Comparison of ENCODE assay signal across 8 cellular contexts in genomic region chr17:77959926-77960521, GRCh38. TPM values are rescaled to one million over a fixed set of nuclear protein-coding genes. Genes with fewer than 3 reads are reported as not detected.
DNase-seq lines count a peak whose midpoint lies in the region; ATAC-seq, FAIRE-seq and TF ChIP-seq lines count a peak whose summit lies in the region.

No MANE protein-coding gene starts in this region.

- no peak for TF ChIP-seq CTCF in astrocyte (IDR thresholded peaks at IDR 0.05; ENCODE audit: insufficient read depth, low read depth, low read length)
- TF ChIP-seq CTCF in keratinocyte (optimal IDR thresholded peaks at IDR 0.05 in 1 of 3, IDR thresholded peaks at IDR 0.05 in 1 of 3, conservative IDR thresholded peaks at IDR 0.05 in 1 of 3; ENCODE audit: extremely low read depth in 1 of 3, insufficient read depth in 2 of 3, low read length in 3 of 3), result no peak
- TF ChIP-seq CTCF in GM10266 (IDR thresholded peaks at IDR 0.05; ENCODE audit: control insufficient read depth, insufficient read depth, low read depth, missing control alignments), result no peak

- peak overlapping the region; percentile 71 for H3K9ac ChIP-seq in astrocyte (ENCODE audit: low read length)
- peak overlapping the region; percentile 19 for H3K9ac ChIP-seq in keratinocyte (ENCODE audit: control insufficient read depth, extremely low read depth, insufficient read depth, low read length)

- peak; percentile 51 for DNase-seq in ELF-1 (ENCODE audit: low read depth, low spot score)
- peak; percentile 62 for DNase-seq in NCI-H524 treated with DMSO at 0.1 percent for 48 hours (lab: John Stamatoyannopoulos, UW)
- peak; percentile 59 for DNase-seq in astrocyte (ENCODE audit: low read depth)
- no peak for DNase-seq in keratinocyte (ENCODE audit: low read depth, low spot score)
- DNase-seq in stimulated activated CD4-positive, alpha-beta T cell treated with anti-CD3 and anti-CD28 coated beads, Interleukin-4, amount 100 ng/mL, for 24 hours, result peak; percentile 27
- no peak for DNase-seq in GM10266 (ENCODE audit: extremely low spot score)

- ATAC-seq in HG02610 (IDR thresholded peaks at IDR 0.05; ENCODE audit: unreplicated experiment) (no peak), HG02870 (IDR thresholded peaks at IDR 0.05; ENCODE audit: unreplicated experiment) (no peak)

- no peak for FAIRE-seq in astrocyte (lab: Jason Lieb, UNC)
- FAIRE-seq in keratinocyte (lab: Jason Lieb, UNC), result no peak

- peaks cover 24% of the 10 kb centered on the region for H3K27me3 Mint-ChIP-seq in astrocyte (ENCODE audit: low read depth, unreplicated experiment)

- H3K4me3 ChIP-seq in astrocyte (ENCODE audit: insufficient read depth, low read depth, low read length), result peak overlapping the region; percentile 67
- H3K4me3 ChIP-seq in keratinocyte (ENCODE audit: control insufficient read depth in 2 of 3, extremely low read depth in 1 of 3, insufficient read depth in 2 of 3, low read depth in 1 of 3, low read length in 3 of 3), result peak overlapping the region; percentile 44 to 76 (median 68)

- H3K27ac Mint-ChIP-seq in astrocyte (ENCODE audit: unreplicated experiment), result no peak overlapping the region

- H3K27ac ChIP-seq in astrocyte (ENCODE audit: low read depth, low read length) (no peak overlapping the region), keratinocyte (ENCODE audit: control insufficient read depth, insufficient read depth, low read length) (no peak overlapping the region)

- peak overlapping the region; percentile 94 for H3K4me3 Mint-ChIP-seq in astrocyte (ENCODE audit: unreplicated experiment)

- H2AFZ ChIP-seq in astrocyte (ENCODE audit: low read depth, low read length), result peak overlapping the region; percentile 3
- no peak overlapping the region for H2AFZ ChIP-seq in keratinocyte (ENCODE audit: control insufficient read depth, low read length)

- H3K4me1 ChIP-seq in astrocyte (ENCODE audit: insufficient read depth, low read length) (peaks cover 16% of the 10 kb centered on the region), keratinocyte (ENCODE audit: control insufficient read depth, extremely low read depth, insufficient read depth, low read length) (no peaks in the 10 kb centered on the region)

- no peaks in the 10 kb centered on the region for H3K9me3 ChIP-seq in astrocyte (ENCODE audit: insufficient read depth, low read depth, low read length)
- no peaks in the 10 kb centered on the region for H3K9me3 ChIP-seq in keratinocyte (ENCODE audit: control insufficient read depth, low read depth, low read length)

- H3K4me1 Mint-ChIP-seq in astrocyte (ENCODE audit: low read depth, unreplicated experiment), result peaks cover 28% of the 10 kb centered on the region

- H3K36me3 Mint-ChIP-seq in astrocyte (ENCODE audit: low read depth, unreplicated experiment), result no peaks in the 10 kb centered on the region

- no peaks in the 10 kb centered on the region for H3K9me1 ChIP-seq in keratinocyte (ENCODE audit: control insufficient read depth, extremely low read depth, insufficient read depth, low read length)

- dilution Hi-C loops in keratinocyte (cut with MboI; ENCODE audit: extremely low pct_ligation_motif_present, low sequenced_read_pairs), result no loop called here

- peaks cover 20% of the 10 kb centered on the region for H3K27me3 ChIP-seq in astrocyte (ENCODE audit: insufficient read depth, low read length)
- H3K27me3 ChIP-seq in keratinocyte (ENCODE audit: control insufficient read depth, extremely low read depth, insufficient read depth, low read length), result peaks cover 35% of the 10 kb centered on the region

- peaks cover 48% of the 10 kb centered on the region for H4K20me1 ChIP-seq in astrocyte (ENCODE audit: insufficient read depth, low read length)
- no peaks in the 10 kb centered on the region for H4K20me1 ChIP-seq in keratinocyte (ENCODE audit: control insufficient read depth, extremely low read depth, insufficient read depth, low read length)

- H3K36me3 ChIP-seq in astrocyte (ENCODE audit: insufficient read depth, low read length) (no peaks in the 10 kb centered on the region), keratinocyte (ENCODE audit: control insufficient read depth in 2 of 2, extremely low read depth in 1 of 2, insufficient read depth in 2 of 2, low read length in 2 of 2) (no peaks in the 10 kb centered on the region)

- H3K9me3 Mint-ChIP-seq in astrocyte (ENCODE audit: unreplicated experiment), result peaks cover 2% of the 10 kb centered on the region

- H3K4me2 ChIP-seq in astrocyte (ENCODE audit: low read length) (peak overlapping the region; percentile 93), keratinocyte (ENCODE audit: control insufficient read depth, extremely low read depth, insufficient read depth, low read depth, low read length) (peak overlapping the region; percentile 82)

- peaks cover 43% of the 10 kb centered on the region for H3K79me2 ChIP-seq in astrocyte (ENCODE audit: insufficient read depth, low read length)
- H3K79me2 ChIP-seq in keratinocyte (ENCODE audit: control insufficient read depth, insufficient read depth, low read length), result no peaks in the 10 kb centered on the region

RNA-seq across cellular contexts. Expression of gene TNRC6C, which starts 1.5 kb away (rescaled TPM):
- total RNA-seq in astrocyte, result 6.3 and 7.3 TPM in 2 replicates
- polyA plus RNA-seq in keratinocyte, result 0.34 to 0.95 TPM (median 0.36 TPM) in 3 replicates
- polyA plus RNA-seq in keratinocyte (2011; ENCODE audit: low read depth), result 1.1 TPM
- polyA plus RNA-seq in keratinocyte (2011; cell fraction: cytosol; rRNA removed), result 0.15 and 0.25 TPM in 2 replicates
- 1.3 and 1.4 TPM in 2 replicates for polyA plus RNA-seq in keratinocyte (2011; cell fraction: nucleus; rRNA removed)
- polyA plus RNA-seq in keratinocyte (2012; ENCODE audit: low replicate concordance), result 0.78 and 1.1 TPM in 2 replicates
- 1.6 to 5.5 TPM (median 3.2 TPM) in 3 replicates for polyA minus RNA-seq in keratinocyte
- 5.6 TPM for polyA minus RNA-seq in keratinocyte (2011; cell fraction: cytosol; rRNA and poly(A)+ RNA removed)
- polyA minus RNA-seq in keratinocyte (2011; cell fraction: nucleus; rRNA and poly(A)+ RNA removed), result 1.6 and 3.4 TPM in 2 replicates

Comparison
In these comparisons a context has a peak if more than half of its experiments do, and no peak if none do; other contexts are left out.
1. DNase-seq: peak in ELF-1 (single experiment), NCI-H524 treated with DMSO at 0.1 percent for 48 hours (single experiment), astrocyte (single experiment) and stimulated activated CD4-positive, alpha-beta T cell treated with anti-CD3 and anti-CD28 coated beads, Interleukin-4, amount 100 ng/mL, for 24 hours (single experiment); none in keratinocyte (single experiment) and GM10266 (single experiment).